In genomic region chr16:66523861-66524354, GRCh38 we compare ENCODE assay signal across 8 cellular contexts. TPM values are rescaled to one million over a fixed set of nuclear protein-coding genes. Genes with fewer than 3 reads are reported as not detected.
DNase-seq lines count a peak whose midpoint lies in the region; ATAC-seq lines count a peak whose summit lies in the region.

No MANE protein-coding gene starts in this region.

- POLR2A ChIA-PET in activated CD4-positive, alpha-beta T cell treated with anti-CD3 and anti-CD28 coated beads, Interleukin-2, amount 10 ng/mL, durations not matched to agents 7 days and 5 days (lab: Charles Lee), result no interaction called here

- H3K27ac ChIP-seq in adipose tissue (ENCODE audit: low read depth, low read length), result peak overlapping the region; percentile 69

- no peaks in the 10 kb centered on the region for H3K9me3 Mint-ChIP-seq in activated CD4-positive, alpha-beta T cell treated with anti-CD3 and anti-CD28 coated beads, Interleukin-2, amount 10 ng/mL, durations not matched to agents 7 days and 5 days
- H3K9me3 Mint-ChIP-seq in stimulated activated effector memory CD8-positive, alpha-beta T cell treated with anti-CD3 and anti-CD28 coated beads, Interleukin-12 subunit alpha, Interleukin-12 subunit beta, amount 100 ng/mL, for 72 hours, result no peaks in the 10 kb centered on the region

- peak; percentile 71 for DNase-seq in activated CD4-positive, alpha-beta T cell treated with anti-CD3 and anti-CD28 coated beads, Interleukin-2, amount 10 ng/mL, durations not matched to agents 7 days and 5 days
- no peak for DNase-seq in activated CD4-positive, alpha-beta T cell treated with anti-CD3 and anti-CD28 coated beads for 48 hours
- DNase-seq in KBM-7, result peak; percentile 95
- DNase-seq in stimulated activated effector memory CD8-positive, alpha-beta T cell treated with anti-CD3 and anti-CD28 coated beads, Interleukin-12 subunit alpha, Interleukin-12 subunit beta, amount 100 ng/mL, for 72 hours (ENCODE audit: low spot score in 2 of 2), result peak in 1 of 2 donors; percentile 62
- no peak for DNase-seq in NCI-H226
- DNase-seq in NCI-H1105 treated with DMSO at 0.1 percent for 48 hours (lab: John Stamatoyannopoulos, UW), result no peak

- WGBS in adipose tissue, 3 donors, result 42 to 82% (median 48%) methylated on average over 9 of the region's 9 CpGs

- peaks cover 81% of the 10 kb centered on the region for H3K4me1 Mint-ChIP-seq in activated CD4-positive, alpha-beta T cell treated with anti-CD3 and anti-CD28 coated beads, Interleukin-2, amount 10 ng/mL, durations not matched to agents 7 days and 5 days
- peaks cover 65% of the 10 kb centered on the region for H3K4me1 Mint-ChIP-seq in stimulated activated effector memory CD8-positive, alpha-beta T cell treated with anti-CD3 and anti-CD28 coated beads, Interleukin-12 subunit alpha, Interleukin-12 subunit beta, amount 100 ng/mL, for 72 hours

- peak overlapping the region; percentile 52 for H3K4me3 Mint-ChIP-seq in activated CD4-positive, alpha-beta T cell treated with anti-CD3 and anti-CD28 coated beads, Interleukin-2, amount 10 ng/mL, durations not matched to agents 7 days and 5 days
- H3K4me3 Mint-ChIP-seq in stimulated activated effector memory CD8-positive, alpha-beta T cell treated with anti-CD3 and anti-CD28 coated beads, Interleukin-12 subunit alpha, Interleukin-12 subunit beta, amount 100 ng/mL, for 72 hours, result peak overlapping the region; percentile 64

- ATAC-seq in stimulated activated effector memory CD8-positive, alpha-beta T cell treated with anti-CD3 and anti-CD28 coated beads, Interleukin-12 subunit alpha, Interleukin-12 subunit beta, amount 100 ng/mL, for 72 hours, result no peak
- no peak for ATAC-seq in HG03457 (IDR thresholded peaks at IDR 0.05; ENCODE audit: unreplicated experiment)

- H3K27me3 Mint-ChIP-seq in activated CD4-positive, alpha-beta T cell treated with anti-CD3 and anti-CD28 coated beads, Interleukin-2, amount 10 ng/mL, durations not matched to agents 7 days and 5 days, result no peaks in the 10 kb centered on the region

- peaks cover 5% of the 10 kb centered on the region for H3K36me3 Mint-ChIP-seq in activated CD4-positive, alpha-beta T cell treated with anti-CD3 and anti-CD28 coated beads, Interleukin-2, amount 10 ng/mL, durations not matched to agents 7 days and 5 days (ENCODE audit: low read depth)
- H3K36me3 Mint-ChIP-seq in stimulated activated effector memory CD8-positive, alpha-beta T cell treated with anti-CD3 and anti-CD28 coated beads, Interleukin-12 subunit alpha, Interleukin-12 subunit beta, amount 100 ng/mL, for 72 hours, result peaks cover 14% of the 10 kb centered on the region

- H3K27ac Mint-ChIP-seq in activated CD4-positive, alpha-beta T cell treated with anti-CD3 and anti-CD28 coated beads, Interleukin-2, amount 10 ng/mL, durations not matched to agents 7 days and 5 days, result peak overlapping the region; percentile 95
- peak overlapping the region; percentile 98 for H3K27ac Mint-ChIP-seq in stimulated activated effector memory CD8-positive, alpha-beta T cell treated with anti-CD3 and anti-CD28 coated beads, Interleukin-12 subunit alpha, Interleukin-12 subunit beta, amount 100 ng/mL, for 72 hours

- CTCF ChIA-PET in activated CD4-positive, alpha-beta T cell treated with anti-CD3 and anti-CD28 coated beads, Interleukin-2, amount 10 ng/mL, durations not matched to agents 7 days and 5 days (lab: Charles Lee), result interaction anchor here (0.7 to 3.9 kb wide), 9 partner anchors 12 to 227 kb away, joined by 3 to 29 read pairs (median 4); partner anchors contain the start of genes CKLF, DYNC1LI2 and TK2

- in situ Hi-C loops in KBM-7 (cut with MboI; ENCODE audit: low pct_unique_long_range_greater_than_20kb, low sequenced_read_pairs), result no loop called here

RNA-seq across cellular contexts. Expression of gene TK2, which starts 26.0 kb away (rescaled TPM):
- total RNA-seq in activated CD4-positive, alpha-beta T cell treated with anti-CD3 and anti-CD28 coated beads, Interleukin-2, amount 10 ng/mL, durations not matched to agents 7 days and 5 days, result 1 to 10 TPM; 7.4 to 9.3 TPM
- 10 to 100 TPM; 15.7 to 38.8 (median 37.2) TPM for polyA plus RNA-seq in adipose tissue

RNA-seq across cellular contexts. Expression of gene CKLF, which starts 28.5 kb away (rescaled TPM):
- 100 to 1,000 TPM; 124 to 132 TPM for total RNA-seq in activated CD4-positive, alpha-beta T cell treated with anti-CD3 and anti-CD28 coated beads, Interleukin-2, amount 10 ng/mL, durations not matched to agents 7 days and 5 days
- polyA plus RNA-seq in adipose tissue, result 10 to 100 TPM; 18.7 to 60.9 (median 46.2) TPM

RNA-seq across cellular contexts. Expression of gene CMTM1, which starts 42.3 kb away (rescaled TPM):
- 10 to 100 TPM; 12.3 to 15.3 TPM for total RNA-seq in activated CD4-positive, alpha-beta T cell treated with anti-CD3 and anti-CD28 coated beads, Interleukin-2, amount 10 ng/mL, durations not matched to agents 7 days and 5 days
- polyA plus RNA-seq in adipose tissue, result under 1 TPM; 0.21 to 0.67 (median 0.45) TPM

RNA-seq across cellular contexts. Expression of gene CMTM2, which starts 55.4 kb away (rescaled TPM):
- under 1 TPM; 0.73 to 0.97 TPM for total RNA-seq in activated CD4-positive, alpha-beta T cell treated with anti-CD3 and anti-CD28 coated beads, Interleukin-2, amount 10 ng/mL, durations not matched to agents 7 days and 5 days
- 1 to 10 TPM in 2 of 3 donors, under 1 TPM in 1; 0.16 to 8.0 (median 3.8) TPM for polyA plus RNA-seq in adipose tissue

Comparison
In these comparisons a context has a peak if more than half of its experiments do, and no peak if none do; other contexts are left out.
1. DNase-seq: peak in activated CD4-positive, alpha-beta T cell treated with anti-CD3 and anti-CD28 coated beads, Interleukin-2, amount 10 ng/mL, durations not matched to agents 7 days and 5 days (single experiment) and KBM-7 (single experiment); none in activated CD4-positive, alpha-beta T cell treated with anti-CD3 and anti-CD28 coated beads for 48 hours (single experiment), NCI-H226 (single experiment) and NCI-H1105 treated with DMSO at 0.1 percent for 48 hours (single experiment).